13 cellular contexts compared by ENCODE assay signal in genomic region chr14:44170099-44170498, GRCh38.
"Had no signal": no experiment of that assay in that cellular context is flagged by ENCODE, and none has a peak within 500 bp of the region (broad histone marks: within the 10 kb centered on the region; RNA-seq: fewer than 3 reads in every experiment).

No MANE protein-coding gene starts in this region.

- ATAC-seq: activated naive CD8-positive, alpha-beta T cell treated with anti-CD3 and anti-CD28 coated beads, Interleukin-2, amount 50 U/mL, for 24 hours; esophagus mucosa; psoas muscle; sciatic nerve; stimulated activated effector memory CD8-positive, alpha-beta T cell treated with anti-CD3 and anti-CD28 coated beads, Interleukin-12 subunit alpha, Interleukin-12 subunit beta, amount 100 ng/mL, for 72 hours; T-cell had no signal

- H3K27me3 ChIP-seq: ascending aorta, dorsolateral prefrontal cortex had no signal

- H3K9me3 ChIP-seq: ascending aorta had no signal

- H3K36me3 ChIP-seq: ascending aorta had no signal

- DNase-seq: activated CD4-positive, CD25-positive, alpha-beta regulatory T cell treated with anti-CD3 and anti-CD28 coated beads, Interleukin-2, amount 50 U/mL, for 72 hours; activated naive CD4-positive, alpha-beta T cell treated with anti-CD3 and anti-CD28 coated beads for 36 hours; activated naive CD8-positive, alpha-beta T cell treated with anti-CD3 and anti-CD28 coated beads, Interleukin-2, amount 50 U/mL, for 24 hours; dorsolateral prefrontal cortex; hypothalamus; kidney glomerular epithelial cell; psoas muscle; T-cell; T-helper 9 cell had no signal

- H3K4me1 ChIP-seq: ascending aorta, psoas muscle had no signal

- H3K27ac ChIP-seq: ascending aorta, dorsolateral prefrontal cortex, psoas muscle had no signal

- H3K4me3 ChIP-seq: ascending aorta, dorsolateral prefrontal cortex, psoas muscle had no signal
